24 cellular contexts compared by ENCODE assay signal in genomic region chr3:133977568-133977967, GRCh38. TPM values are rescaled to one million over a fixed set of nuclear protein-coding genes. Genes with fewer than 3 reads are reported as not detected.
"Had no signal": no experiment of that assay in that cellular context is flagged by ENCODE, and none has a peak within 500 bp of the region (broad histone marks: within the 10 kb centered on the region; RNA-seq: fewer than 3 reads in every experiment).

No MANE protein-coding gene starts in this region.

- H3K4me1 Mint-ChIP-seq: activated B cell treated with CpG ODN at 0.5 μM for 24 hours; activated CD4-positive, alpha-beta memory T cell treated with anti-CD3 and anti-CD28 coated beads, Interleukin-2, amount 10 ng/mL, durations not matched to agents 7 days and 5 days; activated CD8-positive, alpha-beta memory T cell treated with anti-CD3 and anti-CD28 coated beads, Interleukin-2, amount 10 ng/mL, durations not matched to agents 7 days and 5 days; activated naive CD8-positive, alpha-beta T cell treated with anti-CD3 and anti-CD28 coated beads for 36 hours; activated T-helper 17 cell treated with anti-CD3 and anti-CD28 coated beads, Interleukin-2, amount 50 U/mL, for 72 hours; brain; central memory CD8-positive, alpha-beta T cell; mesothelial cell of epicardium had no signal

- H3K4me1 ChIP-seq: colonic mucosa, testis had no signal

- H3K36me3 ChIP-seq: colonic mucosa had no signal

- H3K9me3 Mint-ChIP-seq: activated B cell treated with CpG ODN at 0.5 μM for 24 hours; activated CD4-positive, alpha-beta memory T cell treated with anti-CD3 and anti-CD28 coated beads, Interleukin-2, amount 10 ng/mL, durations not matched to agents 7 days and 5 days; activated naive CD8-positive, alpha-beta T cell treated with anti-CD3 and anti-CD28 coated beads for 36 hours; activated T-helper 17 cell treated with anti-CD3 and anti-CD28 coated beads, Interleukin-2, amount 50 U/mL, for 72 hours; central memory CD8-positive, alpha-beta T cell; type B pancreatic cell had no signal

- H3K9ac ChIP-seq: SK-N-SH had no signal

- DNase-seq: activated B cell treated with CpG ODN at 0.5 μM for 24 hours; activated CD4-positive, alpha-beta memory T cell treated with anti-CD3 and anti-CD28 coated beads, Interleukin-2, amount 10 ng/mL, durations not matched to agents 7 days and 5 days; activated CD4-positive, alpha-beta T cell treated with anti-CD3 and anti-CD28 coated beads for 4 hours; activated CD8-positive, alpha-beta memory T cell treated with anti-CD3 and anti-CD28 coated beads, Interleukin-2, amount 10 ng/mL, durations not matched to agents 7 days and 5 days; activated naive CD4-positive, alpha-beta T cell; activated naive CD8-positive, alpha-beta T cell treated with anti-CD3 and anti-CD28 coated beads for 36 hours; colonic mucosa; hypothalamus; nephron progenitor cell; retina; SK-N-SH; stimulated activated CD4-positive, alpha-beta T cell treated with anti-CD3 and anti-CD28 coated beads, Interleukin-15, amount 100 ng/mL, for 24 hours; stimulated activated CD4-positive, alpha-beta T cell treated with anti-CD3 and anti-CD28 coated beads, Interleukin-2, amount 100 ng/mL, for 48 hours; T-helper 9 cell; testis had no signal

- H3K4me3 ChIP-seq: colonic mucosa, skin epidermis, testis had no signal

- H3K4me3 Mint-ChIP-seq: activated B cell treated with CpG ODN at 0.5 μM for 24 hours; activated CD4-positive, alpha-beta memory T cell treated with anti-CD3 and anti-CD28 coated beads, Interleukin-2, amount 10 ng/mL, durations not matched to agents 7 days and 5 days; activated CD8-positive, alpha-beta memory T cell treated with anti-CD3 and anti-CD28 coated beads, Interleukin-2, amount 10 ng/mL, durations not matched to agents 7 days and 5 days; activated naive CD8-positive, alpha-beta T cell treated with anti-CD3 and anti-CD28 coated beads for 36 hours; activated T-helper 17 cell treated with anti-CD3 and anti-CD28 coated beads, Interleukin-2, amount 50 U/mL, for 72 hours; brain; central memory CD8-positive, alpha-beta T cell; mesothelial cell of epicardium; nephron progenitor cell; type B pancreatic cell had no signal

- H3K27me3 Mint-ChIP-seq: activated B cell treated with CpG ODN at 0.5 μM for 24 hours; activated naive CD8-positive, alpha-beta T cell treated with anti-CD3 and anti-CD28 coated beads for 36 hours had no signal

- H3K27me3 ChIP-seq: colonic mucosa, testis had no signal

- H3K27ac ChIP-seq: colonic mucosa, skin epidermis, testis had no signal

- H3K36me3 Mint-ChIP-seq: activated CD8-positive, alpha-beta memory T cell treated with anti-CD3 and anti-CD28 coated beads, Interleukin-2, amount 10 ng/mL, durations not matched to agents 7 days and 5 days; activated naive CD8-positive, alpha-beta T cell treated with anti-CD3 and anti-CD28 coated beads for 36 hours; brain; type B pancreatic cell had no signal

- H3K27ac Mint-ChIP-seq: activated B cell treated with CpG ODN at 0.5 μM for 24 hours; activated CD4-positive, alpha-beta memory T cell treated with anti-CD3 and anti-CD28 coated beads, Interleukin-2, amount 10 ng/mL, durations not matched to agents 7 days and 5 days; activated CD8-positive, alpha-beta memory T cell treated with anti-CD3 and anti-CD28 coated beads, Interleukin-2, amount 10 ng/mL, durations not matched to agents 7 days and 5 days; activated naive CD8-positive, alpha-beta T cell treated with anti-CD3 and anti-CD28 coated beads for 36 hours; activated T-helper 17 cell treated with anti-CD3 and anti-CD28 coated beads, Interleukin-2, amount 50 U/mL, for 72 hours; brain; mesothelial cell of epicardium; nephron progenitor cell; type B pancreatic cell had no signal

- H3K4me2 ChIP-seq: SK-N-SH had no signal

- FAIRE-seq: endometrium, keratinocyte had no signal

RNA-seq across cellular contexts. Expression of gene SLCO2A1, which starts 52.2 kb away (rescaled TPM):
- total RNA-seq: activated B cell treated with CpG ODN at 0.5 μM for 24 hours; activated CD4-positive, alpha-beta memory T cell treated with anti-CD3 and anti-CD28 coated beads, Interleukin-2, amount 10 ng/mL, durations not matched to agents 7 days and 5 days; activated CD8-positive, alpha-beta memory T cell treated with anti-CD3 and anti-CD28 coated beads, Interleukin-2, amount 10 ng/mL, durations not matched to agents 7 days and 5 days; activated T-helper 17 cell treated with anti-CD3 and anti-CD28 coated beads, Interleukin-2, amount 50 U/mL, for 72 hours; myocyte had no signal
